In the genomic region with DNA sequence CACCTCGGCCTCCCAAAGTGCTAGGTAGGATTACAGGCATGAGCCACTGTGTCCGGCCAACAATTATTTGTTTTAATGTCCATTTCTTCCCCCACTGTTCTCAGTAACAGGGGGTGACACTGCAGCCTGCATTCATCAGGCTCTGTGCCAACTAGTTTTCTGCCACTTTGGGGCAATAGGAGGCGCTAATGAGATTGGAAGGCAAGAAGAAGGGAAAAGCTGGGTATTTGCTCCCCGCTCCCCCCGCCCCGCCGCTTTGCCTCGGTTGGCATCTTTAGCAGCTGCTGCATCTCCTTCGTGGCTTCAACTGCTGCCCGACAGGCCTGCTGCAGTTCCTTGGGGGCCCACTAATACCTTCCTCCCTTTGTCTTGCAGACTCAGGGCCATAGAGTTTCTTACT, we compare ENCODE assay signal across 1 cellular context.
TF ChIP-seq lines count a peak whose summit lies in the region.

No MANE protein-coding gene starts in this region.

TF ChIP-seq in endothelial cell of umbilical vein, 7 proteins besides CTCF, POLR2A, EP300 and RAD21 (continued from another document):
- TF ChIP-seq POLR2AphosphoS5 (IDR thresholded peaks at IDR 0.05; ENCODE audit: insufficient read depth, low read depth, low read length), result no peak
